ENCODE assay signal across 10 cellular contexts in genomic region chr1:209641216-209642181, GRCh38. TPM values are rescaled to one million over a fixed set of nuclear protein-coding genes. Genes with fewer than 3 reads are reported as not detected.
A peak's percentile ranks its signal among the peaks of the same experiment; 100 is the strongest.
DNase-seq lines count a peak whose midpoint lies in the region; ATAC-seq and TF ChIP-seq lines count a peak whose summit lies in the region.
"Had no signal": no experiment of that assay in that cellular context is flagged by ENCODE, and none has a peak within 500 bp of the region (broad histone marks: within the 10 kb centered on the region; RNA-seq: fewer than 3 reads in every experiment).

No MANE protein-coding gene starts in this region.

- H3K27me3 ChIP-seq in gastroesophageal sphincter (no peaks in the 10 kb centered on the region), upper lobe of left lung (no peaks in the 10 kb centered on the region)

- TF ChIP-seq CTCF in gastroesophageal sphincter (IDR thresholded peaks at IDR 0.05) = no peak
- no peak for TF ChIP-seq CTCF in upper lobe of left lung (IDR thresholded peaks at IDR 0.05)

- TF ChIP-seq POLR2A in gastroesophageal sphincter (IDR thresholded peaks at IDR 0.05) (no peak), upper lobe of left lung (IDR thresholded peaks at IDR 0.05) (no peak)

- H3K4me3 ChIP-seq in gastroesophageal sphincter (no peak overlapping the region), upper lobe of left lung (no peak overlapping the region)

- peak; percentile 95 for ATAC-seq in gastroesophageal sphincter
- ATAC-seq in upper lobe of left lung (ENCODE audit: low FRiP score in 2 of 2) = peak; percentile 76 to 81
- no peak for ATAC-seq in HG02840 (IDR thresholded peaks at IDR 0.05; ENCODE audit: low FRiP score, unreplicated experiment)
- ATAC-seq in GM18498 (IDR thresholded peaks at IDR 0.05; ENCODE audit: unreplicated experiment) = no peak
- ATAC-seq in GM18858 (IDR thresholded peaks at IDR 0.05; ENCODE audit: unreplicated experiment) = no peak

- H3K36me3 ChIP-seq in gastroesophageal sphincter = no peaks in the 10 kb centered on the region
- no peaks in the 10 kb centered on the region for H3K36me3 ChIP-seq in upper lobe of left lung

- DNase-seq in amniotic epithelial cell (ENCODE audit: low read depth) (peak; percentile 30), myocyte (ENCODE audit: low read depth) (peak; percentile 81), upper lobe of left lung (peak in 1 of 2 donors; percentile 81), DMS53 treated with DMSO at 0.1 percent for 48 hours (lab: John Stamatoyannopoulos, UW; ENCODE audit: unreplicated experiment) (no peak)

- H3K4me1 ChIP-seq in gastroesophageal sphincter = peaks cover 18 to 56% (median 31%) of the 10 kb centered on the region in 3 donors
- peaks cover 15 to 32% (median 24%) of the 10 kb centered on the region in 4 donors for H3K4me1 ChIP-seq in upper lobe of left lung

- no peak for TF ChIP-seq EP300 in gastroesophageal sphincter (IDR thresholded peaks at IDR 0.05)
- no peak for TF ChIP-seq EP300 in upper lobe of left lung (IDR thresholded peaks at IDR 0.05)

- H3K9me3 ChIP-seq in gastroesophageal sphincter (no peaks in the 10 kb centered on the region), upper lobe of left lung (no peaks in the 10 kb centered on the region)

- WGBS in gastroesophageal sphincter (ENCODE audit: low coverage in 1 of 2), 2 donors = 5 to 15% methylated on average over 4 to 5 of the region's 10 CpGs
- WGBS in upper lobe of left lung, 2 donors = 36 to 43% methylated on average over 10 of the region's 10 CpGs

- peak overlapping the region; percentile 80 to 84 (median 82) for H3K27ac ChIP-seq in gastroesophageal sphincter
- H3K27ac ChIP-seq in upper lobe of left lung = peak overlapping the region; percentile 64 to 83 (median 74)
- H3K27ac ChIP-seq: RWPE1 had no signal

RNA-seq across cellular contexts. Expression of gene LAMB3, which starts 10.7 kb away (rescaled TPM):
- total RNA-seq in gastroesophageal sphincter = 10 to 100 TPM in 1 of 4 donors, under 1 TPM in 3; 0.13 to 11.6 (median 0.35) TPM
- total RNA-seq in myocyte = 8.5 and 18.2 TPM in 2 replicates
- polyA plus RNA-seq in myocyte (2012) = 4.4 TPM
- 100 to 1,000 TPM in 2 of 6 donors, 10 to 100 TPM in 4; 26.2 to 146 (median 79.6) TPM for total RNA-seq in upper lobe of left lung
- total RNA-seq: neural crest cell had no signal

RNA-seq across cellular contexts. Expression of gene G0S2, which starts 33.7 kb away (rescaled TPM):
- total RNA-seq in gastroesophageal sphincter (10 to 100 TPM in 2 of 4 donors, 1 to 10 TPM in 2; 6.0 to 95.2 (median 11.0) TPM), myocyte (0.37 and 0.57 TPM in 2 replicates), upper lobe of left lung (100 to 1,000 TPM in 1 of 6 donors, 10 to 100 TPM in 5; 14.4 to 108 (median 46.0) TPM)
- 0.48 TPM for polyA plus RNA-seq in myocyte (2012)

RNA-seq across cellular contexts. Expression of gene CAMK1G, which starts 58.0 kb away (rescaled TPM):
- total RNA-seq in gastroesophageal sphincter (1 to 10 TPM in 2 of 4 donors, under 1 TPM in 2; 0.19 to 6.8 (median 0.84) TPM), myocyte (not detected in 2 replicates), upper lobe of left lung (under 1 TPM in 3 of 6 donors, not detected in 3; 0.20 to 0.46 (median 0.30) TPM)
- polyA plus RNA-seq in myocyte (2012) = not detected

Comparison
In these comparisons a context has a peak if more than half of its experiments do, and no peak if none do; other contexts are left out.
1. ATAC-seq: peak in gastroesophageal sphincter (single experiment) and upper lobe of left lung (2 of 2); none in HG02840 (single experiment), GM18498 (single experiment) and GM18858 (single experiment).